ENCODE assay signal across 20 cellular contexts in the genomic region with DNA sequence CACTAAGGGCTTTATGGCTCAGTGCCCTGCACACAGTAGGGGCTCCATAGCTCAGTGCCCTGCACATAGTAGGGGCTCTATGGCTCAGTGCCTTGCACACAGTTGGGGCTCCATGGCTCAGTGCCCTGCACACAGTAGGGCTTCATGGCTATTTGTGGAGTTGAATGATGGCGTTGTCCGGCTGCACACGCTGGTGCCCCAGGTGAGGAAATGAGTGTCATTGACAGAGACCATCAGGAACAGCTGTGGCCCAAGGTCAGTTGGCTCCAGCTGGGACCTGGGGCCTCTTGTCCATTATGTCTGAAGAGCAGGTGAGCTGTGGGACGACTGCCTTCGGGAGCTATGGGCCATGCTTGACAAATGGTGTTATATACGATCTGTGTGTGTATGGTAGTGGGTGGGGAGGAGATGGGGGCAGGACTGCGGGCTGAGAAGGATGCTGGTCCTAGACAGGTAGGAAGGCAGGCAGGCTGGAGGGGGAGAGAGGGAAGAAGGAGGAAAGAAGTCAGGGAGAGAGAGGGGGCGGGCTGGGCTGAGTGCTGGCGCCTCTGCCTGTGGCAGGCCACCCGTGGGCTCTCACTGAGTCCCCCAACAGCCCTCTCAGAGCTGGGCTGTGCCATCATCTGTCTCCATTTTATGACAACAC.
DNase-seq lines count a peak whose midpoint lies in the region; ATAC-seq and TF ChIP-seq lines count a peak whose summit lies in the region.
"Had no signal": no experiment of that assay in that cellular context is flagged by ENCODE, and none has a peak within 500 bp of the region (broad histone marks: within the 10 kb centered on the region; RNA-seq: fewer than 3 reads in every experiment).

No MANE protein-coding gene starts in this region.

- H3K36me3 Mint-ChIP-seq in neural progenitor cell (no peaks in the 10 kb centered on the region), immature natural killer cell (no peaks in the 10 kb centered on the region)
- H3K36me3 Mint-ChIP-seq: IgD-negative memory B cell had no signal

- peak overlapping the region; percentile 38 for H3K4me3 Mint-ChIP-seq in neural progenitor cell
- no peak overlapping the region for H3K4me3 Mint-ChIP-seq in immature natural killer cell
- H3K4me3 Mint-ChIP-seq: activated T-helper 17 cell treated with anti-CD3 and anti-CD28 coated beads, Interleukin-2, amount 50 U/mL, for 72 hours; IgD-negative memory B cell; stimulated activated naive CD8-positive, alpha-beta T cell treated with anti-CD3 and anti-CD28 coated beads, Interleukin-15, Interleukin-2, amounts not matched to agents 100 ng/mL and 50 ng/mL, for 24 hours had no signal

- peaks cover 9% of the 10 kb centered on the region for H3K4me1 Mint-ChIP-seq in neural progenitor cell
- H3K4me1 Mint-ChIP-seq in immature natural killer cell: no peaks in the 10 kb centered on the region
- H3K4me1 Mint-ChIP-seq: activated T-helper 17 cell treated with anti-CD3 and anti-CD28 coated beads, Interleukin-2, amount 50 U/mL, for 72 hours had no signal

- H2AFZ ChIP-seq in DND-41 (ENCODE audit: low read depth, low read length) (no peak overlapping the region), neural progenitor cell (replicated peaks) (no peak overlapping the region)
- H2AFZ ChIP-seq: parathyroid adenoma, PC-9 had no signal

- TF ChIP-seq CTCF in DND-41 (IDR thresholded peaks at IDR 0.05; ENCODE audit: borderline replicate concordance, extremely low read depth, low read length, poor library complexity, severe bottlenecking) (no peak), neural progenitor cell (IDR thresholded peaks at IDR 0.05) (no peak)

- H3K4me3 ChIP-seq in DND-41 (ENCODE audit: low read depth in 1 of 2, low read length in 2 of 2): no peak overlapping the region
- H3K4me3 ChIP-seq in neural progenitor cell: no peak overlapping the region
- H3K4me3 ChIP-seq: coronary artery, lower lobe of right lung, PC-9, transverse colon had no signal

- H3K27ac ChIP-seq in DND-41 (ENCODE audit: low read length) (no peak overlapping the region), neural progenitor cell (no peak overlapping the region)
- H3K27ac ChIP-seq: coronary artery, lower lobe of right lung, parathyroid adenoma, PC-9, transverse colon had no signal

- ATAC-seq in DND-41 (ENCODE audit: insufficient read depth, low read depth) (peak; percentile 48), SK-N-SH treated with all-trans-retinoic acid at 6 μM for 48 hours (peak; percentile 52), HG02678 (IDR thresholded peaks at IDR 0.05; ENCODE audit: unreplicated experiment) (no peak)
- ATAC-seq: activated CD4-positive, CD25-positive, alpha-beta regulatory T cell treated with anti-CD3 and anti-CD28 coated beads, Interleukin-2, amount 50 U/mL, for 24 hours; activated T-helper 17 cell treated with anti-CD3 and anti-CD28 coated beads, Interleukin-2, amount 50 U/mL, for 72 hours had no signal

- H3K79me2 ChIP-seq in DND-41 (ENCODE audit: insufficient read depth, low read length) (no peaks in the 10 kb centered on the region), neural progenitor cell (ENCODE audit: low read depth) (no peaks in the 10 kb centered on the region)
- H3K79me2 ChIP-seq: parathyroid adenoma had no signal

- H3K27me3 ChIP-seq in DND-41 (ENCODE audit: insufficient read depth, low read length, poor library complexity): no peaks in the 10 kb centered on the region
- no peaks in the 10 kb centered on the region for H3K27me3 ChIP-seq in neural progenitor cell
- H3K27me3 ChIP-seq: transverse colon had no signal

- DNase-seq in DND-41 (no peak), HT-29 (ENCODE audit: low spot score) (peak; percentile 1), neural progenitor cell (ENCODE audit: low spot score) (no peak), immature natural killer cell (no peak), activated gamma-delta T cell (lab: John Stamatoyannopoulos, UW) (no peak)
- DNase-seq: H7, lower lobe of right lung, MV-4-11, NCI-H2081, PC-9, T1000, transverse colon had no signal

- no peaks in the 10 kb centered on the region for H3F3A ChIP-seq in neural progenitor cell (ENCODE audit: low read depth)

- H3K9me3 Mint-ChIP-seq in neural progenitor cell (no peaks in the 10 kb centered on the region), immature natural killer cell (no peaks in the 10 kb centered on the region)
- H3K9me3 Mint-ChIP-seq: activated T-helper 17 cell treated with anti-CD3 and anti-CD28 coated beads, Interleukin-2, amount 50 U/mL, for 72 hours; IgD-negative memory B cell; stimulated activated naive CD8-positive, alpha-beta T cell treated with anti-CD3 and anti-CD28 coated beads, Interleukin-15, Interleukin-2, amounts not matched to agents 100 ng/mL and 50 ng/mL, for 24 hours had no signal

- H3K36me3 ChIP-seq in DND-41 (ENCODE audit: insufficient read depth, low read length) (no peaks in the 10 kb centered on the region), neural progenitor cell (no peaks in the 10 kb centered on the region)
- H3K36me3 ChIP-seq: lower lobe of right lung, transverse colon had no signal

- H3K9me3 ChIP-seq in DND-41 (ENCODE audit: insufficient read depth, low read length, severe bottlenecking): no peaks in the 10 kb centered on the region
- no peaks in the 10 kb centered on the region for H3K9me3 ChIP-seq in neural progenitor cell (ENCODE audit: low read depth)
- H3K9me3 ChIP-seq: lower lobe of right lung, transverse colon had no signal

- H3K27me3 Mint-ChIP-seq in neural progenitor cell (ENCODE audit: insufficient read depth, low read depth) (peaks cover 10% of the 10 kb centered on the region), immature natural killer cell (ENCODE audit: low read depth in 3 of 3) (peaks cover 1 to 2% (median 2%) of the 10 kb centered on the region in 3 donors)
- H3K27me3 Mint-ChIP-seq: activated T-helper 17 cell treated with anti-CD3 and anti-CD28 coated beads, Interleukin-2, amount 50 U/mL, for 72 hours; IgD-negative memory B cell; stimulated activated naive CD8-positive, alpha-beta T cell treated with anti-CD3 and anti-CD28 coated beads, Interleukin-15, Interleukin-2, amounts not matched to agents 100 ng/mL and 50 ng/mL, for 24 hours had no signal

- no peaks in the 10 kb centered on the region for H3K4me1 ChIP-seq in DND-41 (ENCODE audit: insufficient read depth, low read length)
- peaks cover 4% of the 10 kb centered on the region for H3K4me1 ChIP-seq in neural progenitor cell
- H3K4me1 ChIP-seq: lower lobe of right lung, parathyroid adenoma, transverse colon had no signal

- H3K9ac ChIP-seq in DND-41 (ENCODE audit: low read depth, low read length) (no peak overlapping the region), neural progenitor cell (no peak overlapping the region)
- H3K9ac ChIP-seq: parathyroid adenoma had no signal

- H4K20me1 ChIP-seq in DND-41 (ENCODE audit: insufficient read depth, low read length) (peaks cover 8% of the 10 kb centered on the region; the same call in 1 of the 2 replicates), neural progenitor cell (ENCODE audit: low read depth) (no peaks in the 10 kb centered on the region)

- H3K4me2 ChIP-seq in DND-41 (ENCODE audit: insufficient read depth, low read length): no peak overlapping the region
- no peak overlapping the region for H3K4me2 ChIP-seq in neural progenitor cell
- H3K4me2 ChIP-seq: PC-9 had no signal

- H3K27ac Mint-ChIP-seq in neural progenitor cell: peak overlapping the region; percentile 37
- H3K27ac Mint-ChIP-seq in immature natural killer cell: no peak overlapping the region
- H3K27ac Mint-ChIP-seq: activated T-helper 17 cell treated with anti-CD3 and anti-CD28 coated beads, Interleukin-2, amount 50 U/mL, for 72 hours; stimulated activated naive CD8-positive, alpha-beta T cell treated with anti-CD3 and anti-CD28 coated beads, Interleukin-15, Interleukin-2, amounts not matched to agents 100 ng/mL and 50 ng/mL, for 24 hours had no signal

TF ChIP-seq in SK-N-SH treated with all-trans-retinoic acid at 6 μM for 48 hours, 23 proteins besides CTCF, POLR2A, EP300 and RAD21:
- TF ChIP-seq OSR1 (CRISPR knock-in tag; IDR thresholded peaks at IDR 0.05) (no peak), CSDC2 (CRISPR knock-in tag; IDR thresholded peaks at IDR 0.05) (no peak), ZNF70 (CRISPR knock-in tag; IDR thresholded peaks at IDR 0.05) (no peak), BACH2 (CRISPR knock-in tag; IDR thresholded peaks at IDR 0.05; ENCODE audit: borderline replicate concordance) (no peak), ZFP30 (CRISPR knock-in tag; IDR thresholded peaks at IDR 0.05) (no peak), ISL1 (CRISPR knock-in tag; IDR thresholded peaks at IDR 0.05) (no peak)
- TF ChIP-seq, protein P1, sequence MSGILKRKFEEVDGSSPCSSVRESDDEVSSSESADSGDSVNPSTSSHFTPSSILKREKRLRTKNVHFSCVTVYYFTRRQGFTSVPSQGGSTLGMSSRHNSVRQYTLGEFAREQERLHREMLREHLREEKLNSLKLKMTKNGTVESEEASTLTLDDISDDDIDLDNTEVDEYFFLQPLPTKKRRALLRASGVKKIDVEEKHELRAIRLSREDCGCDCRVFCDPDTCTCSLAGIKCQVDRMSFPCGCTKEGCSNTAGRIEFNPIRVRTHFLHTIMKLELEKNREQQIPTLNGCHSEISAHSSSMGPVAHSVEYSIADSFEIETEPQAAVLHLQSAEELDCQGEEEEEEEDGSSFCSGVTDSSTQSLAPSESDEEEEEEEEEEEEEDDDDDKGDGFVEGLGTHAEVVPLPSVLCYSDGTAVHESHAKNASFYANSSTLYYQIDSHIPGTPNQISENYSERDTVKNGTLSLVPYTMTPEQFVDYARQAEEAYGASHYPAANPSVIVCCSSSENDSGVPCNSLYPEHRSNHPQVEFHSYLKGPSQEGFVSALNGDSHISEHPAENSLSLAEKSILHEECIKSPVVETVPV (CRISPR knock-in tag; IDR thresholded peaks at IDR 0.05): no peak
